In genomic region chr3:13014755-13015285, GRCh38 we compare ENCODE assay signal across 10 cellular contexts. TPM values are rescaled to one million over a fixed set of nuclear protein-coding genes. Genes with fewer than 3 reads are reported as not detected.
DNase-seq lines count a peak whose midpoint lies in the region; ATAC-seq and TF ChIP-seq lines count a peak whose summit lies in the region.
"Had no signal": no experiment of that assay in that cellular context is flagged by ENCODE, and none has a peak within 500 bp of the region (broad histone marks: within the 10 kb centered on the region; RNA-seq: fewer than 3 reads in every experiment).

No MANE protein-coding gene starts in this region.

- H3K9me3 ChIP-seq in DOHH2 (ENCODE audit: control insufficient read depth, insufficient read depth, low read length) (no peaks in the 10 kb centered on the region), Loucy (ENCODE audit: insufficient read depth, low read depth, low read length) (no peaks in the 10 kb centered on the region), GM23248 (ENCODE audit: low read depth) (no peaks in the 10 kb centered on the region)

- intact Hi-C loops in dendritic cell treated with granulocyte-macrophage colony-stimulating factor and Interleukin-4, amounts not matched to agents 40 ng/mL and 50 ng/mL, for 4 days (cut with micrococcal nuclease) = no loop called here
- intact Hi-C loops in posterior vena cava (cut with DNase I) = loop anchor here in 1 of 2 donors (5.0 kb wide), 1 partner anchor 323 kb away; no protein-coding TSS in a partner anchor

- H3K27ac ChIP-seq in DOHH2 (ENCODE audit: low read depth, low read length) = peak overlapping the region; percentile 89
- H3K27ac ChIP-seq in GM23248 = no peak overlapping the region

- no peaks in the 10 kb centered on the region for H3K9me2 ChIP-seq in DOHH2 (replicated peaks; ENCODE audit: control insufficient read depth, low read length)
- H3K9me2 ChIP-seq in Loucy (replicated peaks; ENCODE audit: low read depth, low read length) = no peaks in the 10 kb centered on the region
- H3K9me2 ChIP-seq in GM23248 (ENCODE audit: insufficient read depth) = no peaks in the 10 kb centered on the region

- H2AFZ ChIP-seq in Loucy (ENCODE audit: low read length) (no peak overlapping the region), GM23248 (no peak overlapping the region)

- H3K4me3 Mint-ChIP-seq in dendritic cell treated with granulocyte-macrophage colony-stimulating factor and Interleukin-4, amounts not matched to agents 40 ng/mL and 50 ng/mL, for 4 days = peak overlapping the region; percentile 73

- H3K36me3 ChIP-seq in DOHH2 (ENCODE audit: control insufficient read depth, low read length) = no peaks in the 10 kb centered on the region; the same call in none of the 2 replicates
- H3K36me3 ChIP-seq in Loucy (ENCODE audit: insufficient read depth, low read length) = no peaks in the 10 kb centered on the region
- no peaks in the 10 kb centered on the region for H3K36me3 ChIP-seq in GM23248 (ENCODE audit: low read depth)

- H3K4me1 Mint-ChIP-seq in dendritic cell treated with granulocyte-macrophage colony-stimulating factor and Interleukin-4, amounts not matched to agents 40 ng/mL and 50 ng/mL, for 4 days (ENCODE audit: low read depth) = peaks cover 83% of the 10 kb centered on the region

- H3F3A ChIP-seq in DOHH2 (ENCODE audit: control insufficient read depth, insufficient read depth) (peaks cover 34% of the 10 kb centered on the region), Loucy (ENCODE audit: low read depth) (peaks cover 17% of the 10 kb centered on the region; the same call in 1 of the 2 replicates), GM23248 (ENCODE audit: insufficient read depth) (no peaks in the 10 kb centered on the region)

- H3K27me3 Mint-ChIP-seq in dendritic cell treated with granulocyte-macrophage colony-stimulating factor and Interleukin-4, amounts not matched to agents 40 ng/mL and 50 ng/mL, for 4 days = no peaks in the 10 kb centered on the region

- H3K9me3 Mint-ChIP-seq in dendritic cell treated with granulocyte-macrophage colony-stimulating factor and Interleukin-4, amounts not matched to agents 40 ng/mL and 50 ng/mL, for 4 days = no peaks in the 10 kb centered on the region

- H3K36me3 Mint-ChIP-seq in dendritic cell treated with granulocyte-macrophage colony-stimulating factor and Interleukin-4, amounts not matched to agents 40 ng/mL and 50 ng/mL, for 4 days (ENCODE audit: low read depth) = peaks cover 32% of the 10 kb centered on the region

- WGBS in GM23248 (ENCODE audit: low coverage in 1 of 2, low lambda C conversion rate in 2 of 2, missing lambda C conversion rate in 2 of 2), 2 experiments = 80 to 86% methylated on average over 6 of the region's 6 CpGs

- TF ChIP-seq CTCF in DOHH2 (IDR thresholded peaks at IDR 0.05; ENCODE audit: low read depth, low read length, poor library complexity, severe bottlenecking) = no peak
- TF ChIP-seq CTCF in Loucy (conservative IDR thresholded peaks at IDR 0.05; ENCODE audit: low read length) = no peak
- no peak for TF ChIP-seq CTCF in foreskin fibroblast (IDR thresholded peaks at IDR 0.05; ENCODE audit: low read depth, low read length)

- H3K4me1 ChIP-seq in DOHH2 (ENCODE audit: control insufficient read depth, low read length) (peaks cover 76% of the 10 kb centered on the region), Loucy (ENCODE audit: insufficient read depth, low read length, poor library complexity, severe bottlenecking) (peaks cover 94% of the 10 kb centered on the region), GM23248 (ENCODE audit: insufficient read depth) (peaks cover 18% of the 10 kb centered on the region; the same call in 1 of the 2 replicates)

- DNase-seq in posterior vena cava (ENCODE audit: low spot score) = peak; percentile 78
- DNase-seq in foreskin fibroblast = no peak
- DNase-seq in GM23248 = no peak
- DNase-seq: DMS 273 treated with DMSO at 0.1 percent for 48 hours, NCI-H1694 treated with DMSO at 0.1 percent for 48 hours had no signal

- H3K4me3 ChIP-seq in DOHH2 (ENCODE audit: low read length) (peak overlapping the region; percentile 72), Loucy (ENCODE audit: low read length, poor library complexity, severe bottlenecking) (peak overlapping the region; percentile 73), foreskin fibroblast (ENCODE audit: low read depth in 1 of 2, low read length in 2 of 2) (no peak overlapping the region), GM23248 (no peak overlapping the region)

- H3K4me2 ChIP-seq in DOHH2 (ENCODE audit: low read length) (peak overlapping the region; percentile 96), Loucy (ENCODE audit: low read depth, low read length, poor library complexity, severe bottlenecking) (peak overlapping the region; percentile 89), GM23248 (ENCODE audit: unreplicated experiment) (no peak overlapping the region)

- H4K20me1 ChIP-seq in DOHH2 (ENCODE audit: control insufficient read depth, insufficient read depth, low read depth, low read length) (no peaks in the 10 kb centered on the region), Loucy (ENCODE audit: insufficient read depth, low read length, poor library complexity, severe bottlenecking) (peaks cover 8% of the 10 kb centered on the region), GM23248 (ENCODE audit: insufficient read depth) (no peaks in the 10 kb centered on the region)

- in situ Hi-C loops in GM23248 (cut with MboI) = no loop called here

- H3K27me3 ChIP-seq in DOHH2 (ENCODE audit: control insufficient read depth, low read length) (no peaks in the 10 kb centered on the region), Loucy (ENCODE audit: insufficient read depth, low read length, poor library complexity, severe bottlenecking) (no peaks in the 10 kb centered on the region), GM23248 (replicated peaks; ENCODE audit: insufficient read depth) (no peaks in the 10 kb centered on the region; the same call in 1 of the 2 replicates)

- H3K79me2 ChIP-seq in DOHH2 (ENCODE audit: control insufficient read depth, low read length) = no peaks in the 10 kb centered on the region
- peaks cover 94% of the 10 kb centered on the region for H3K79me2 ChIP-seq in Loucy (ENCODE audit: insufficient read depth, low read length)
- H3K79me2 ChIP-seq in GM23248 (ENCODE audit: insufficient read depth) = no peaks in the 10 kb centered on the region

- H3K9ac ChIP-seq in Loucy (ENCODE audit: low read depth, low read length, poor library complexity, severe bottlenecking) = peak overlapping the region; percentile 95
- H3K9ac ChIP-seq in GM23248 = no peak overlapping the region

- no peak for ATAC-seq in GM21786 (IDR thresholded peaks at IDR 0.05; ENCODE audit: unreplicated experiment)
- ATAC-seq: Panc1 had no signal

- peak overlapping the region; percentile 96 for H3K27ac Mint-ChIP-seq in dendritic cell treated with granulocyte-macrophage colony-stimulating factor and Interleukin-4, amounts not matched to agents 40 ng/mL and 50 ng/mL, for 4 days

RNA-seq across cellular contexts. Expression of gene IQSEC1, which starts 58.4 kb away (rescaled TPM):
- total RNA-seq in posterior vena cava = 10 to 100 TPM; 53.5 to 60.7 TPM
- 21.2 and 21.6 TPM in 2 replicates for total RNA-seq in GM23248 (2014; rRNA removed; shearing (Covaris generic))
- 5.1 and 5.2 TPM in 2 replicates for polyA plus RNA-seq in GM23248 (2016; fragmentation: Nextera tagmentation; extraction: Ambion mirVana)

Comparison
In these comparisons a context has a peak if more than half of its experiments do, and no peak if none do; other contexts are left out.
1. H3K4me3 ChIP-seq: peak in DOHH2 (single experiment) and Loucy (single experiment); none in foreskin fibroblast (0 of 2) and GM23248 (single experiment).